10 cellular contexts compared by ENCODE assay signal in the genomic region with DNA sequence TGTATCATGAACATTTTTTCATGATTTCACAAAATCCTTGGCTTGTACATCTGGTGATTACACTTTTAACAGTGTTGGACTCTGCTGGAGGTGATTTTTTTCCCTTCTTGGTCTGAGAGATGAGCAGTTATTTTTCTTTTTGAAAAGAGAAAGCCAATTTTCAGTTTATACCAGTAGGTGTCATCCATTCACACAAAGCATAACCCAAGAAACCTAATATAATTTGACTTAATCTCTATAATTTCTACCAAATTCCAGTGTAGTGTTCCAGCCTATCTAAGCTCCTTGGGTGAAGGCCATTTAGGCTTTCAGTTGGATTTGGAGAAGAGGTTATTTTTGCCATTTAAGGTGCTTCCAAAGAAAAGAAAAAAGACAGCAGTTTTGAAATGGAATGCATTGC. TPM values are rescaled to one million over a fixed set of nuclear protein-coding genes. Genes with fewer than 3 reads are reported as not detected.
A peak's percentile ranks its signal among the peaks of the same experiment; 100 is the strongest.
DNase-seq lines count a peak whose midpoint lies in the region; ATAC-seq, FAIRE-seq and TF ChIP-seq lines count a peak whose summit lies in the region.
"Had no signal": no experiment of that assay in that cellular context is flagged by ENCODE, and none has a peak within 500 bp of the region (broad histone marks: within the 10 kb centered on the region; RNA-seq: fewer than 3 reads in every experiment).

No MANE protein-coding gene starts in this region.

- H3K4me3 ChIP-seq in esophagus muscularis mucosa = no peak overlapping the region
- H3K4me3 ChIP-seq in upper lobe of right lung = no peak overlapping the region

- H3K4me3 Mint-ChIP-seq in activated naive CD8-positive, alpha-beta T cell = no peak overlapping the region
- H3K4me3 Mint-ChIP-seq in activated naive CD8-positive, alpha-beta T cell treated with anti-CD3 and anti-CD28 coated beads for 36 hours = no peak overlapping the region

- peaks cover 42% of the 10 kb centered on the region for H3K4me1 Mint-ChIP-seq in activated naive CD8-positive, alpha-beta T cell (ENCODE audit: low read depth)
- H3K4me1 Mint-ChIP-seq in activated naive CD8-positive, alpha-beta T cell treated with anti-CD3 and anti-CD28 coated beads for 36 hours = peaks cover 35% of the 10 kb centered on the region

- intact Hi-C loops in esophagus muscularis mucosa (cut with DNase I) (no loop called here), upper lobe of right lung (cut with DNase I) (no loop called here)

- H3K27me3 ChIP-seq in esophagus muscularis mucosa (no peaks in the 10 kb centered on the region), upper lobe of right lung (no peaks in the 10 kb centered on the region)

- no peaks in the 10 kb centered on the region for H3K27me3 Mint-ChIP-seq in activated naive CD8-positive, alpha-beta T cell
- peaks cover 8% of the 10 kb centered on the region for H3K27me3 Mint-ChIP-seq in activated naive CD8-positive, alpha-beta T cell treated with anti-CD3 and anti-CD28 coated beads for 36 hours

- peaks cover 5% of the 10 kb centered on the region for H3K36me3 Mint-ChIP-seq in activated naive CD8-positive, alpha-beta T cell
- peaks cover 28% of the 10 kb centered on the region for H3K36me3 Mint-ChIP-seq in activated naive CD8-positive, alpha-beta T cell treated with anti-CD3 and anti-CD28 coated beads for 36 hours

- no peaks in the 10 kb centered on the region for H3K36me3 ChIP-seq in esophagus muscularis mucosa
- no peaks in the 10 kb centered on the region for H3K36me3 ChIP-seq in upper lobe of right lung

- no peak for FAIRE-seq in RCC 7860 (lab: Jason Lieb, UNC)

- no peak for ATAC-seq in upper lobe of right lung

- no peak for TF ChIP-seq POLR2A in esophagus muscularis mucosa (IDR thresholded peaks at IDR 0.05; ENCODE audit: low read depth)

- H3K27ac ChIP-seq in esophagus muscularis mucosa (replicated peaks in 1 of 4) (no peak overlapping the region), upper lobe of right lung (no peak overlapping the region)

- H3K9me3 ChIP-seq in esophagus muscularis mucosa (no peaks in the 10 kb centered on the region), upper lobe of right lung (no peaks in the 10 kb centered on the region)

- H3K4me1 ChIP-seq in esophagus muscularis mucosa (peaks cover 0 to 6% (median 3%) of the 10 kb centered on the region in 4 donors), upper lobe of right lung (no peaks in the 10 kb centered on the region)

- DNase-seq in activated naive CD8-positive, alpha-beta T cell treated with anti-CD3 and anti-CD28 coated beads for 36 hours = no peak
- DNase-seq in RCC 7860 (ENCODE audit: low spot score) (peak; percentile 14), esophagus muscularis mucosa (ENCODE audit: extremely low spot score) (no peak), upper lobe of right lung (no peak), GDM1 (lab: John Stamatoyannopoulos, UW) (no peak), NCI-H510A treated with DMSO at 0.1 percent for 48 hours (lab: John Stamatoyannopoulos, UW) (no peak), cerebellum (ENCODE audit: low spot score) (no peak)
- DNase-seq: activated T-cell treated with anti-CD3 and anti-CD28 coated beads, Interleukin-2, amount 50 U/mL, for 48 hours; substantia nigra had no signal

- H3K9me3 Mint-ChIP-seq in activated naive CD8-positive, alpha-beta T cell (ENCODE audit: low read depth) = peaks cover 5% of the 10 kb centered on the region
- peaks cover 17% of the 10 kb centered on the region for H3K9me3 Mint-ChIP-seq in activated naive CD8-positive, alpha-beta T cell treated with anti-CD3 and anti-CD28 coated beads for 36 hours

- TF ChIP-seq EP300 in esophagus muscularis mucosa (IDR thresholded peaks at IDR 0.05) = no peak

- peak overlapping the region; percentile 46 for H3K27ac Mint-ChIP-seq in activated naive CD8-positive, alpha-beta T cell
- H3K27ac Mint-ChIP-seq in activated naive CD8-positive, alpha-beta T cell treated with anti-CD3 and anti-CD28 coated beads for 36 hours = no peak overlapping the region

- peak in 2 of 3 experiments; percentile 18 to 25 for TF ChIP-seq CTCF in esophagus muscularis mucosa (IDR thresholded peaks at IDR 0.05)
- TF ChIP-seq CTCF in upper lobe of right lung (IDR thresholded peaks at IDR 0.05) = peak; percentile 48

RNA-seq across cellular contexts. Expression of a gene that starts 7.7 kb away (rescaled TPM):
- 100 to 1,000 TPM in 1 of 2 experiments, 10 to 100 TPM in 1; 99.2 to 101 TPM for total RNA-seq in activated naive CD8-positive, alpha-beta T cell treated with anti-CD3 and anti-CD28 coated beads for 36 hours
- total RNA-seq in esophagus muscularis mucosa = under 1 TPM in 2 of 4 donors, not detected in 2; under 0.01 to 0.50 TPM
- total RNA-seq in upper lobe of right lung = 2.1 TPM
- not detected for total RNA-seq in cerebellum

Comparison
In these comparisons a context has a peak if more than half of its experiments do, and no peak if none do; other contexts are left out.
1. RNA of a gene that starts 7.7 kb away (total RNA-seq): 99.2 to 101 TPM in activated naive CD8-positive, alpha-beta T cell treated with anti-CD3 and anti-CD28 coated beads for 36 hours; 2.1 TPM in upper lobe of right lung (single experiment), under 0.01 to 0.50 TPM in esophagus muscularis mucosa and not detected in cerebellum (single experiment); every median in the first group is over 10 times any median in the second.